ENCODE assay signal across 18 cellular contexts in genomic region chr18:48752928-48753327, GRCh38.
DNase-seq lines count a peak whose midpoint lies in the region; ATAC-seq and TF ChIP-seq lines count a peak whose summit lies in the region.
"Had no signal": no experiment of that assay in that cellular context is flagged by ENCODE, and none has a peak within 500 bp of the region (broad histone marks: within the 10 kb centered on the region; RNA-seq: fewer than 3 reads in every experiment).

No MANE protein-coding gene starts in this region.

- no peak for TF ChIP-seq CTCF in chondrocyte (IDR thresholded peaks at IDR 0.05)
- TF ChIP-seq CTCF in osteoblast (IDR thresholded peaks at IDR 0.05; ENCODE audit: extremely low read depth, low read depth, low read length), result no peak
- no peak for TF ChIP-seq CTCF in foreskin keratinocyte (conservative IDR thresholded peaks at IDR 0.05)

- H3K4me1 Mint-ChIP-seq in chondrocyte (ENCODE audit: low read depth), result peaks cover 43% of the 10 kb centered on the region
- H3K4me1 Mint-ChIP-seq: CD4-positive, alpha-beta memory T cell had no signal

- H3K4me2 ChIP-seq in osteoblast (ENCODE audit: insufficient read depth, low read length), result no peak overlapping the region
- H3K4me2 ChIP-seq: BLaER1, GM23338 had no signal

- H3K36me3 ChIP-seq in osteoblast (ENCODE audit: insufficient read depth, low read length), result peaks cover under 1% of the 10 kb centered on the region

- H3K27ac ChIP-seq in osteoblast (ENCODE audit: low read depth, low read length) (peak overlapping the region; percentile 7), foreskin keratinocyte (no peak overlapping the region)
- H3K27ac ChIP-seq: BLaER1 had no signal

- H3K27ac Mint-ChIP-seq in chondrocyte (ENCODE audit: unreplicated experiment), result peak overlapping the region; percentile 54
- H3K27ac Mint-ChIP-seq: CD14-positive monocyte; CD4-positive, alpha-beta memory T cell; GM23338; HFFc6 had no signal

- H3K4me1 ChIP-seq in osteoblast (ENCODE audit: insufficient read depth, low read length) (peaks cover 40% of the 10 kb centered on the region), foreskin keratinocyte (peaks cover 5% of the 10 kb centered on the region)

- H2AFZ ChIP-seq in osteoblast (ENCODE audit: low read length), result no peak overlapping the region
- H2AFZ ChIP-seq: GM23338 had no signal

- H3K9me3 ChIP-seq in osteoblast (ENCODE audit: low read depth, low read length), result no peaks in the 10 kb centered on the region
- H3K9me3 ChIP-seq: BLaER1 had no signal

- no peaks in the 10 kb centered on the region for H3K9me3 Mint-ChIP-seq in chondrocyte (ENCODE audit: low read depth)
- H3K9me3 Mint-ChIP-seq: CD14-positive monocyte; CD4-positive, alpha-beta memory T cell; GM23338; HFFc6 had no signal

- no peaks in the 10 kb centered on the region for H3K27me3 Mint-ChIP-seq in chondrocyte (ENCODE audit: low read depth)

- H3K4me3 ChIP-seq in osteoblast (ENCODE audit: insufficient read depth, low read length), result no peak overlapping the region
- H3K4me3 ChIP-seq: BLaER1, GM23338 had no signal

- H3K27me3 ChIP-seq in osteoblast (ENCODE audit: insufficient read depth, low read length) (no peaks in the 10 kb centered on the region), foreskin keratinocyte (no peaks in the 10 kb centered on the region)
- H3K27me3 ChIP-seq: BLaER1 had no signal

- H3K4me3 Mint-ChIP-seq in chondrocyte (ENCODE audit: unreplicated experiment), result no peak overlapping the region
- H3K4me3 Mint-ChIP-seq: CD14-positive monocyte; CD4-positive, alpha-beta memory T cell; GM23338; HFFc6 had no signal

- H3K79me2 ChIP-seq in osteoblast (ENCODE audit: insufficient read depth, low read length), result no peaks in the 10 kb centered on the region

- H3K36me3 Mint-ChIP-seq in chondrocyte (ENCODE audit: low read depth), result peaks cover 8% of the 10 kb centered on the region
- H3K36me3 Mint-ChIP-seq: CD4-positive, alpha-beta memory T cell had no signal

- peak; percentile 11 for DNase-seq in left ventricle myocardium superior
- no peak for DNase-seq in Right ventricle myocardium inferior (ENCODE audit: missing footprints)
- no peak for DNase-seq in chondrocyte (ENCODE audit: low spot score)
- DNase-seq in osteoblast (ENCODE audit: insufficient read length, low spot score, missing footprints), result no peak
- no peak for DNase-seq in foreskin keratinocyte
- no peak for DNase-seq in LoVo (ENCODE audit: low spot score)
- no peak for DNase-seq in NCI-H2171 (lab: John Stamatoyannopoulos, UW)
- no peak for DNase-seq in activated CD4-positive, alpha-beta T cell treated with anti-CD3 and anti-CD28 coated beads, Interleukin-2, amount 50 U/mL, for 4 hours
- DNase-seq: 8988T; CD4-positive, alpha-beta memory T cell; DMS153; DMS79; GDM1; HCEC 1CT; HFFc6 had no signal

- intact Hi-C loops in left ventricle myocardium superior (cut with micrococcal nuclease), result no loop called here
- intact Hi-C loops in Right ventricle myocardium inferior (cut with DNase I), result no loop called here

- no peak for ATAC-seq in left ventricle myocardium superior
- ATAC-seq in Right ventricle myocardium inferior, result no peak
- ATAC-seq in foreskin keratinocyte, result no peak
- ATAC-seq: GM23338 had no signal

- H4K20me1 ChIP-seq in osteoblast (ENCODE audit: insufficient read depth, low read length), result no peaks in the 10 kb centered on the region
